ENCODE assay signal across 11 cellular contexts in genomic region chr16:11794447-11794846, GRCh38. TPM values are rescaled to one million over a fixed set of nuclear protein-coding genes. Genes with fewer than 3 reads are reported as not detected.
A peak's percentile ranks its signal among the peaks of the same experiment; 100 is the strongest.
DNase-seq lines count a peak whose midpoint lies in the region; ATAC-seq and TF ChIP-seq lines count a peak whose summit lies in the region.
"Had no signal": no experiment of that assay in that cellular context is flagged by ENCODE, and none has a peak within 500 bp of the region (broad histone marks: within the 10 kb centered on the region; RNA-seq: fewer than 3 reads in every experiment).

No MANE protein-coding gene starts in this region.

- peaks cover 65% of the 10 kb centered on the region for H3K36me3 Mint-ChIP-seq in activated T-helper 2 cell treated with anti-CD3 and anti-CD28 coated beads, Interferon-gamma antibody, Interleukin-2, Interleukin-4, amounts not matched to agents 10 μg/mL and 5 μg/mL and 100 μg/mL, durations not matched to agents 14 hours and 24 hours and 36 hours (ENCODE audit: low read depth)

- peak overlapping the region; percentile 92 for H3K27ac Mint-ChIP-seq in activated T-helper 2 cell treated with anti-CD3 and anti-CD28 coated beads, Interferon-gamma antibody, Interleukin-2, Interleukin-4, amounts not matched to agents 10 μg/mL and 5 μg/mL and 100 μg/mL, durations not matched to agents 14 hours and 24 hours and 36 hours

- H3K27ac ChIP-seq in cardiac muscle cell (peak overlapping the region; percentile 93), heart left ventricle (peak overlapping the region in 5 of 12 donors; percentile 14 to 99 (median 30)), lower lobe of right lung (peak overlapping the region; percentile 99), thymus (ENCODE audit: low read depth) (peak overlapping the region; percentile 65)

- intact Hi-C loops in heart left ventricle (cut with DNase I), result loop anchor here in 4 of 10 donors (5.0 to 10.0 kb wide), 3 partner anchors 42 to 130 kb away; partner anchors contain the start of genes TXNDC11 (in 2 of the 4) and SNN (in 1 of the 4)
- intact Hi-C loops in activated T-helper 2 cell treated with anti-CD3 and anti-CD28 coated beads, Interferon-gamma antibody, Interleukin-2, Interleukin-4, amounts not matched to agents 10 μg/mL and 5 μg/mL and 100 μg/mL, durations not matched to agents 14 hours and 24 hours and 36 hours (cut with micrococcal nuclease), result loop anchor here (10.0 kb wide), 1 partner anchor 540 kb away; the partner anchor contains the start of gene SOCS1
- intact Hi-C loops in lower lobe of right lung (cut with DNase I), result no loop called here

- TF ChIP-seq CTCF in cardiac muscle cell (IDR thresholded peaks at IDR 0.05; ENCODE audit: low read depth, low read length), result no peak
- TF ChIP-seq CTCF in heart left ventricle (IDR thresholded peaks at IDR 0.05), result no peak
- no peak for TF ChIP-seq CTCF in lower lobe of right lung (IDR thresholded peaks at IDR 0.05)

- H3K4me1 ChIP-seq in cardiac muscle cell (ENCODE audit: low read depth) (peaks cover 60% of the 10 kb centered on the region), heart left ventricle (peaks cover 8 to 81% (median 62%) of the 10 kb centered on the region in 12 donors), lower lobe of right lung (peaks cover 77% of the 10 kb centered on the region), thymus (ENCODE audit: control insufficient read depth, insufficient read depth, low read length) (peaks cover 50% of the 10 kb centered on the region)

- POLR2A ChIA-PET in HEK293T (lab: Yijun Ruan, JAX), result no interaction called here

- no peak for TF ChIP-seq POLR2A in heart left ventricle (IDR thresholded peaks at IDR 0.05)

- H3K4me3 Mint-ChIP-seq in activated T-helper 2 cell treated with anti-CD3 and anti-CD28 coated beads, Interferon-gamma antibody, Interleukin-2, Interleukin-4, amounts not matched to agents 10 μg/mL and 5 μg/mL and 100 μg/mL, durations not matched to agents 14 hours and 24 hours and 36 hours (ENCODE audit: low read depth), result peak overlapping the region; percentile 86

- H3K27me3 Mint-ChIP-seq in activated T-helper 2 cell treated with anti-CD3 and anti-CD28 coated beads, Interferon-gamma antibody, Interleukin-2, Interleukin-4, amounts not matched to agents 10 μg/mL and 5 μg/mL and 100 μg/mL, durations not matched to agents 14 hours and 24 hours and 36 hours (ENCODE audit: low read depth), result no peaks in the 10 kb centered on the region

- H3K9me3 ChIP-seq in cardiac muscle cell (ENCODE audit: low read depth) (no peaks in the 10 kb centered on the region), heart left ventricle (no peaks in the 10 kb centered on the region), lower lobe of right lung (no peaks in the 10 kb centered on the region), thymus (ENCODE audit: control insufficient read depth) (no peaks in the 10 kb centered on the region)

- DNase-seq in cardiac muscle cell (ENCODE audit: low read depth in 1 of 2, low spot score in 1 of 2) (no peak), heart left ventricle (no peak), lower lobe of right lung (no peak), COR-L47 (lab: John Stamatoyannopoulos, UW) (no peak), HEK293T (ENCODE audit: extremely low spot score) (no peak)
- no peak for DNase-seq in activated T-helper 2 cell treated with anti-CD3 and anti-CD28 coated beads, Interferon-gamma antibody, Interleukin-2, Interleukin-4, amounts not matched to agents 10 μg/mL and 5 μg/mL and 100 μg/mL, durations not matched to agents 14 hours and 24 hours and 36 hours (ENCODE audit: low spot score)
- DNase-seq: C1 segment of cervical spinal cord, NCI-H526 treated with DMSO at 0.1 percent for 48 hours had no signal

- CTCF ChIA-PET in HEK293T (lab: Yijun Ruan, JAX), result no interaction called here

- H3K27me3 ChIP-seq in cardiac muscle cell (no peaks in the 10 kb centered on the region), heart left ventricle (no peaks in the 10 kb centered on the region), lower lobe of right lung (ENCODE audit: low read depth) (no peaks in the 10 kb centered on the region), thymus (ENCODE audit: control insufficient read depth, insufficient read depth) (no peaks in the 10 kb centered on the region)

- H3K9me3 Mint-ChIP-seq in activated T-helper 2 cell treated with anti-CD3 and anti-CD28 coated beads, Interferon-gamma antibody, Interleukin-2, Interleukin-4, amounts not matched to agents 10 μg/mL and 5 μg/mL and 100 μg/mL, durations not matched to agents 14 hours and 24 hours and 36 hours, result no peaks in the 10 kb centered on the region

- ATAC-seq in heart left ventricle, result no peak
- no peak for ATAC-seq in lower lobe of right lung
- no peak for ATAC-seq in GM18861 (IDR thresholded peaks at IDR 0.05; ENCODE audit: unreplicated experiment)
- ATAC-seq: esophagus mucosa had no signal

- no peak overlapping the region for H3K4me3 ChIP-seq in cardiac muscle cell
- no peak overlapping the region for H3K4me3 ChIP-seq in heart left ventricle
- no peak overlapping the region for H3K4me3 ChIP-seq in lower lobe of right lung
- H3K4me3 ChIP-seq in thymus (ENCODE audit: low read length), result no peak overlapping the region

- 9 to 29% (median 15%) methylated on average over 2 of the region's 2 CpGs for WGBS in heart left ventricle, 4 donors
- WGBS in thymus, result 53% methylated on average over 2 of the region's 2 CpGs

- H3K36me3 ChIP-seq in cardiac muscle cell, result no peaks in the 10 kb centered on the region
- H3K36me3 ChIP-seq in heart left ventricle, result peaks cover 0 to 34% (median 14%) of the 10 kb centered on the region in 9 donors
- peaks cover 12% of the 10 kb centered on the region for H3K36me3 ChIP-seq in lower lobe of right lung
- no peaks in the 10 kb centered on the region for H3K36me3 ChIP-seq in thymus (ENCODE audit: control insufficient read depth, insufficient read depth)

- H3K4me1 Mint-ChIP-seq in activated T-helper 2 cell treated with anti-CD3 and anti-CD28 coated beads, Interferon-gamma antibody, Interleukin-2, Interleukin-4, amounts not matched to agents 10 μg/mL and 5 μg/mL and 100 μg/mL, durations not matched to agents 14 hours and 24 hours and 36 hours (ENCODE audit: low read depth), result peaks cover 70% of the 10 kb centered on the region

TF ChIP-seq in HEK293T, 16 proteins besides CTCF, POLR2A, EP300 and RAD21:
- TF ChIP-seq LEF1 (IDR thresholded peaks at IDR 0.05; ENCODE audit: borderline replicate concordance), result no peak
- TF ChIP-seq TARDBP (IDR thresholded peaks at IDR 0.05), result no peak
- no peak for TF ChIP-seq HDGF (IDR thresholded peaks at IDR 0.05; ENCODE audit: borderline replicate concordance)
- no peak for TF ChIP-seq ELF4 (IDR thresholded peaks at IDR 0.05)
- TF ChIP-seq SUZ12 (IDR thresholded peaks at IDR 0.05), result no peak
- no peak for TF ChIP-seq L3MBTL2 (conservative IDR thresholded peaks at IDR 0.05)
- TF ChIP-seq CTBP1 (IDR thresholded peaks at IDR 0.05; ENCODE audit: borderline replicate concordance), result no peak
- TF ChIP-seq SP1 (IDR thresholded peaks at IDR 0.05), result no peak
- TF ChIP-seq ARNT (IDR thresholded peaks at IDR 0.05), result no peak
- TF ChIP-seq NFRKB (IDR thresholded peaks at IDR 0.05), result no peak
- TF ChIP-seq BHLHE40 (IDR thresholded peaks at IDR 0.05; ENCODE audit: borderline replicate concordance), result no peak

RNA-seq across cellular contexts. Expression of gene ZC3H7A, which starts 2.6 kb away (rescaled TPM):
- 36.5 and 55.5 TPM in 2 replicates for total RNA-seq in cardiac muscle cell
- polyA plus RNA-seq in cardiac muscle cell, result 44.7 and 73.5 TPM in 2 replicates
- total RNA-seq in heart left ventricle, result 10 to 100 TPM; 20.2 to 42.3 (median 29.7) TPM
- polyA plus RNA-seq in heart left ventricle, result 10 to 100 TPM; 16.9 to 17.7 TPM
- total RNA-seq in activated T-helper 2 cell treated with anti-CD3 and anti-CD28 coated beads, Interferon-gamma antibody, Interleukin-2, Interleukin-4, amounts not matched to agents 10 μg/mL and 5 μg/mL and 100 μg/mL, durations not matched to agents 14 hours and 24 hours and 36 hours, result 63.4 and 71.1 TPM in 2 replicates
- total RNA-seq in lower lobe of right lung, result 66.3 TPM
- 69.4 TPM for polyA plus RNA-seq in thymus

RNA-seq across cellular contexts. Expression of gene TXNDC11, which starts 51.8 kb away (rescaled TPM):
- total RNA-seq in cardiac muscle cell, result 43.0 and 46.6 TPM in 2 replicates
- polyA plus RNA-seq in cardiac muscle cell, result 26.6 and 29.4 TPM in 2 replicates
- total RNA-seq in heart left ventricle, result 10 to 100 TPM; 18.9 to 29.3 (median 25.9) TPM
- polyA plus RNA-seq in heart left ventricle, result 10 to 100 TPM; 23.6 to 53.1 TPM
- 48.0 and 53.0 TPM in 2 replicates for total RNA-seq in activated T-helper 2 cell treated with anti-CD3 and anti-CD28 coated beads, Interferon-gamma antibody, Interleukin-2, Interleukin-4, amounts not matched to agents 10 μg/mL and 5 μg/mL and 100 μg/mL, durations not matched to agents 14 hours and 24 hours and 36 hours
- total RNA-seq in lower lobe of right lung, result 88.2 TPM
- 46.4 TPM for polyA plus RNA-seq in thymus

RNA-seq across cellular contexts. Expression of gene RSL1D1, which starts 56.9 kb away (rescaled TPM):
- 53.7 and 153 TPM in 2 replicates for total RNA-seq in cardiac muscle cell
- 144 and 194 TPM in 2 replicates for polyA plus RNA-seq in cardiac muscle cell
- 100 to 1,000 TPM in 3 of 9 donors, 10 to 100 TPM in 6; 81.4 to 125 (median 92.3) TPM for total RNA-seq in heart left ventricle
- 10 to 100 TPM; 38.3 to 88.1 TPM for polyA plus RNA-seq in heart left ventricle
- total RNA-seq in activated T-helper 2 cell treated with anti-CD3 and anti-CD28 coated beads, Interferon-gamma antibody, Interleukin-2, Interleukin-4, amounts not matched to agents 10 μg/mL and 5 μg/mL and 100 μg/mL, durations not matched to agents 14 hours and 24 hours and 36 hours, result 326 and 348 TPM in 2 replicates
- 133 TPM for total RNA-seq in lower lobe of right lung
- 107 TPM for polyA plus RNA-seq in thymus
